Comparison of ENCODE assay signal across 20 cellular contexts in genomic region chr10:6142644-6143043, GRCh38. TPM values are rescaled to one million over a fixed set of nuclear protein-coding genes. Genes with fewer than 3 reads are reported as not detected.
A peak's percentile ranks its signal among the peaks of the same experiment; 100 is the strongest.
DNase-seq lines count a peak whose midpoint lies in the region; ATAC-seq, FAIRE-seq and TF ChIP-seq lines count a peak whose summit lies in the region.
"Had no signal": no experiment of that assay in that cellular context is flagged by ENCODE, and none has a peak within 500 bp of the region (broad histone marks: within the 10 kb centered on the region; RNA-seq: fewer than 3 reads in every experiment).

No MANE protein-coding gene starts in this region.

- no peak for ATAC-seq in activated T-helper 17 cell treated with anti-CD3 and anti-CD28 coated beads, Interleukin-2, amount 50 U/mL, for 72 hours (replicated peaks)
- ATAC-seq in natural killer cell = no peak
- ATAC-seq: WTC11 had no signal

- no peak for FAIRE-seq in frontal cortex (lab: Jason Lieb, UNC)
- FAIRE-seq: kidney had no signal

- intact Hi-C loops in natural killer cell (cut with micrococcal nuclease) = loop anchor here (10.0 kb wide), 1 partner anchor 128 kb away; no protein-coding TSS in a partner anchor

- no peak for DNase-seq in activated naive CD4-positive, alpha-beta T cell treated with Interleukin-2 at 50 U/mL for 16 hours
- no peak for DNase-seq in natural killer cell
- DNase-seq in type B pancreatic cell (ENCODE audit: extremely low spot score, unreplicated experiment) = no peak
- DNase-seq in frontal cortex (ENCODE audit: low spot score in 2 of 2) = no peak
- no peak for DNase-seq in stimulated activated naive CD4-positive, alpha-beta T cell treated with Interleukin-2 at 50 U/mL for 16 hours (lab: John Stamatoyannopoulos, UW)
- no peak for DNase-seq in osteocyte (ENCODE audit: extremely low spot score, unreplicated experiment)
- DNase-seq: activated CD8-positive, alpha-beta memory T cell treated with anti-CD3 and anti-CD28 coated beads, Interleukin-2, amount 50 U/mL, for 48 hours; adrenal gland; effector memory CD4-positive, alpha-beta T cell; GF-D8; GM23248; NCI-H2029 treated with DMSO at 0.1 percent for 48 hours; NCI-H510A; occipital lobe; SHP77 treated with DMSO at 0.1 percent for 48 hours; T-helper 2 cell had no signal

- H3K27ac Mint-ChIP-seq in activated naive CD4-positive, alpha-beta T cell treated with anti-CD3 and anti-CD28 coated beads, Interleukin-2, amount 50 U/mL, for 24 hours = peak overlapping the region; percentile 51
- peak overlapping the region; percentile 97 for H3K27ac Mint-ChIP-seq in activated T-helper 17 cell treated with anti-CD3 and anti-CD28 coated beads, Interleukin-2, amount 50 U/mL, for 72 hours
- H3K27ac Mint-ChIP-seq in natural killer cell (no peak overlapping the region), type B pancreatic cell (no peak overlapping the region), osteocyte (ENCODE audit: unreplicated experiment) (no peak overlapping the region)
- H3K27ac Mint-ChIP-seq: WTC11 had no signal

- peaks cover 58% of the 10 kb centered on the region for H3K4me1 Mint-ChIP-seq in activated naive CD4-positive, alpha-beta T cell treated with anti-CD3 and anti-CD28 coated beads, Interleukin-2, amount 50 U/mL, for 24 hours
- H3K4me1 Mint-ChIP-seq in activated T-helper 17 cell treated with anti-CD3 and anti-CD28 coated beads, Interleukin-2, amount 50 U/mL, for 72 hours = peaks cover 39% of the 10 kb centered on the region
- H3K4me1 Mint-ChIP-seq in natural killer cell (peaks cover 29 to 33% of the 10 kb centered on the region in 2 donors), type B pancreatic cell (ENCODE audit: unreplicated experiment) (peaks cover 12% of the 10 kb centered on the region), osteocyte (ENCODE audit: unreplicated experiment) (peaks cover 29% of the 10 kb centered on the region)

- no peaks in the 10 kb centered on the region for H3K27me3 Mint-ChIP-seq in activated naive CD4-positive, alpha-beta T cell treated with anti-CD3 and anti-CD28 coated beads, Interleukin-2, amount 50 U/mL, for 24 hours
- H3K27me3 Mint-ChIP-seq in activated T-helper 17 cell treated with anti-CD3 and anti-CD28 coated beads, Interleukin-2, amount 50 U/mL, for 72 hours = no peaks in the 10 kb centered on the region
- H3K27me3 Mint-ChIP-seq in natural killer cell (ENCODE audit: low read depth in 2 of 2) = peaks cover 0 to 5% of the 10 kb centered on the region in 2 donors
- H3K27me3 Mint-ChIP-seq in type B pancreatic cell = peaks cover 55% of the 10 kb centered on the region
- H3K27me3 Mint-ChIP-seq in osteocyte (ENCODE audit: unreplicated experiment) = no peaks in the 10 kb centered on the region

- no peaks in the 10 kb centered on the region for H3K36me3 Mint-ChIP-seq in activated naive CD4-positive, alpha-beta T cell treated with anti-CD3 and anti-CD28 coated beads, Interleukin-2, amount 50 U/mL, for 24 hours
- peaks cover 41% of the 10 kb centered on the region for H3K36me3 Mint-ChIP-seq in activated T-helper 17 cell treated with anti-CD3 and anti-CD28 coated beads, Interleukin-2, amount 50 U/mL, for 72 hours (ENCODE audit: low read depth)
- H3K36me3 Mint-ChIP-seq in natural killer cell = no peaks in the 10 kb centered on the region
- no peaks in the 10 kb centered on the region for H3K36me3 Mint-ChIP-seq in type B pancreatic cell
- H3K36me3 Mint-ChIP-seq in osteocyte (ENCODE audit: unreplicated experiment) = peaks cover 2% of the 10 kb centered on the region
- H3K36me3 Mint-ChIP-seq: WTC11 had no signal

- H3K9me3 Mint-ChIP-seq in activated naive CD4-positive, alpha-beta T cell treated with anti-CD3 and anti-CD28 coated beads, Interleukin-2, amount 50 U/mL, for 24 hours = no peaks in the 10 kb centered on the region
- H3K9me3 Mint-ChIP-seq in activated T-helper 17 cell treated with anti-CD3 and anti-CD28 coated beads, Interleukin-2, amount 50 U/mL, for 72 hours = no peaks in the 10 kb centered on the region
- no peaks in the 10 kb centered on the region for H3K9me3 Mint-ChIP-seq in natural killer cell
- H3K9me3 Mint-ChIP-seq in type B pancreatic cell = peaks cover 4% of the 10 kb centered on the region
- no peaks in the 10 kb centered on the region for H3K9me3 Mint-ChIP-seq in osteocyte (ENCODE audit: unreplicated experiment)
- H3K9me3 Mint-ChIP-seq: WTC11 had no signal

- peak overlapping the region; percentile 11 for H3K4me3 Mint-ChIP-seq in activated naive CD4-positive, alpha-beta T cell treated with anti-CD3 and anti-CD28 coated beads, Interleukin-2, amount 50 U/mL, for 24 hours
- peak overlapping the region; percentile 83 for H3K4me3 Mint-ChIP-seq in activated T-helper 17 cell treated with anti-CD3 and anti-CD28 coated beads, Interleukin-2, amount 50 U/mL, for 72 hours
- H3K4me3 Mint-ChIP-seq in natural killer cell (peak overlapping the region; percentile 96), type B pancreatic cell (peak overlapping the region; percentile 41), osteocyte (ENCODE audit: unreplicated experiment) (no peak overlapping the region)
- H3K4me3 Mint-ChIP-seq: WTC11 had no signal

- TF ChIP-seq CTCF in natural killer cell (IDR thresholded peaks at IDR 0.05) (no peak), type B pancreatic cell (conservative IDR thresholded peaks at IDR 0.05) (no peak), osteocyte (IDR thresholded peaks at IDR 0.05) (no peak)

RNA-seq across cellular contexts. Expression of gene RBM17, which starts 53.8 kb away (rescaled TPM):
- total RNA-seq in activated T-helper 17 cell treated with anti-CD3 and anti-CD28 coated beads, Interleukin-2, amount 50 U/mL, for 72 hours = 100 to 1,000 TPM; 157 to 253 TPM
- total RNA-seq in natural killer cell (100 to 1,000 TPM; 120 to 147 (median 147) TPM), type B pancreatic cell (ENCODE audit: low replicate concordance) (92.1 and 105 TPM in 2 replicates), frontal cortex (31.8 TPM), osteocyte (73.4 and 80.1 TPM in 2 replicates)

Comparison
In these comparisons a context has a peak if more than half of its experiments do, and no peak if none do; other contexts are left out.
1. H3K27ac Mint-ChIP-seq: peak in activated naive CD4-positive, alpha-beta T cell treated with anti-CD3 and anti-CD28 coated beads, Interleukin-2, amount 50 U/mL, for 24 hours (single experiment) and activated T-helper 17 cell treated with anti-CD3 and anti-CD28 coated beads, Interleukin-2, amount 50 U/mL, for 72 hours (single experiment); none in natural killer cell (0 of 2), type B pancreatic cell (single experiment) and osteocyte (single experiment).